Comparison of ENCODE assay signal across 18 cellular contexts in the genomic region with DNA sequence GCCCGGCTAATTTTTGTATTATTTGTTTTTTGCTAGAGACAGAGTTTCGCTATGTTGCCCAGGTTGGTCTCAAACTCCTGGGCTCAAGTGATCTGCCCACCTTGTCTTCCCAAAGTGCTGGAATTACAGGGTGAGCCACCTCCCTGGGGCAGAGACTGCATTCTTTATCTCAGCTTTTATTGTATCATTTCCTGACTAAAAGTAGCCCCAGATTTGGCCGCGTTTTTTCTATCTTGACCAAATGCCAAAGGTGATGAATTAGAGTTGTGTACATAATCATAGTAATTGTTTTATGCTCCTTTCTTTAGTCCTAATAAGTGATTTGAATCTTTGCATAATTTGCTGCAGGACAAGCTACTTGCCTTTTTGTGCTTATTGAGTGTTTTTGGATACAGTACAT. TPM values are rescaled to one million over a fixed set of nuclear protein-coding genes. Genes with fewer than 3 reads are reported as not detected.
DNase-seq lines count a peak whose midpoint lies in the region; ATAC-seq, FAIRE-seq and TF ChIP-seq lines count a peak whose summit lies in the region.
"Had no signal": no experiment of that assay in that cellular context is flagged by ENCODE, and none has a peak within 500 bp of the region (broad histone marks: within the 10 kb centered on the region; RNA-seq: fewer than 3 reads in every experiment).

No MANE protein-coding gene starts in this region.

- peaks cover 12% of the 10 kb centered on the region for H4K20me1 ChIP-seq in PC-3 (ENCODE audit: low read length)

- H3K9me3 ChIP-seq in right cardiac atrium (ENCODE audit: control insufficient read depth, low read length) (no peaks in the 10 kb centered on the region), PC-3 (ENCODE audit: low read length) (no peaks in the 10 kb centered on the region), small intestine (ENCODE audit: control insufficient read depth, low read depth) (no peaks in the 10 kb centered on the region)
- H3K9me3 ChIP-seq: HAP-1 had no signal

- DNase-seq in right cardiac atrium: no peak
- no peak for DNase-seq in cardiac septum (ENCODE audit: low spot score)
- DNase-seq in PC-3: peak; percentile 75
- DNase-seq in dermis blood vessel endothelial cell: peak; percentile 70
- peak; percentile 75 for DNase-seq in small intestine
- no peak for DNase-seq in NCI-H2081 treated with DMSO at 0.1 percent for 48 hours (lab: John Stamatoyannopoulos, UW)
- no peak for DNase-seq in T-helper 2 cell
- DNase-seq in activated CD4-positive, CD25-positive, alpha-beta regulatory T cell (lab: John Stamatoyannopoulos, UW): no peak
- DNase-seq: CD8-positive, alpha-beta memory T cell; NCI-H1417; NCI-H187; NCI-H510A treated with DMSO at 0.1 percent for 48 hours; NCI-H748 treated with DMSO at 0.1 percent for 48 hours; SHP77; SW 1271 had no signal

- intact Hi-C loops in right cardiac atrium (cut with DNase I): no loop called here
- intact Hi-C loops in cardiac septum (cut with DNase I): no loop called here
- intact Hi-C loops in PC-3 (cut with micrococcal nuclease): loop anchor here (5.0 kb wide), 2 partner anchors 259 to 609 kb away; a partner anchor contains a TSS

- ATAC-seq in right cardiac atrium: no peak
- ATAC-seq in PC-3: no peak

- CTCF ChIA-PET in PC-3 (lab: Charles Lee): no interaction called here

- BruUV-seq in PC-3 (replicated peaks; lab: Mats Ljungman, UMichigan): no TSS peak

- H3K27me3 ChIP-seq in right cardiac atrium (ENCODE audit: control insufficient read depth, insufficient read depth): no peaks in the 10 kb centered on the region
- H3K27me3 ChIP-seq in PC-3 (ENCODE audit: low read length): no peaks in the 10 kb centered on the region
- H3K27me3 ChIP-seq in small intestine (ENCODE audit: control insufficient read depth in 2 of 2, insufficient read depth in 2 of 2, low read length in 2 of 2): no peaks in the 10 kb centered on the region

- peak overlapping the region; percentile 24; the same call in 1 of the 2 replicates for H3K4me2 ChIP-seq in PC-3 (ENCODE audit: low read length)

- H2AFZ ChIP-seq in PC-3 (ENCODE audit: low read length): no peak overlapping the region

- no peaks in the 10 kb centered on the region for H3K9me2 ChIP-seq in PC-3 (replicated peaks; ENCODE audit: low read length)

- POLR2A ChIA-PET in PC-3 (lab: Charles Lee; ENCODE audit: unreplicated experiment): no interaction called here

- 52% methylated on average over 4 of the region's 4 CpGs for WGBS in right cardiac atrium
- 17 to 56% (median 24%) methylated on average over 4 of the region's 4 CpGs for WGBS in small intestine, 3 donors

- no peak overlapping the region for H3K4me3 ChIP-seq in right cardiac atrium (ENCODE audit: low read length)
- H3K4me3 ChIP-seq in PC-3 (ENCODE audit: low read length): no peak overlapping the region
- H3K4me3 ChIP-seq in small intestine (ENCODE audit: low read depth in 1 of 2, low read length in 2 of 2): no peak overlapping the region
- H3K4me3 ChIP-seq: HAP-1, SK-N-MC had no signal

- peaks cover 20% of the 10 kb centered on the region for H3K79me2 ChIP-seq in PC-3 (ENCODE audit: low read length)

- H3F3A ChIP-seq in PC-3 (ENCODE audit: low read length, unreplicated experiment): no peaks in the 10 kb centered on the region

- H3K4me1 ChIP-seq in right cardiac atrium (ENCODE audit: control insufficient read depth, insufficient read depth, low read length): no peaks in the 10 kb centered on the region
- peaks cover 41% of the 10 kb centered on the region for H3K4me1 ChIP-seq in PC-3 (ENCODE audit: insufficient read depth, low read length)
- peaks cover 0 to 2% of the 10 kb centered on the region in 2 donors for H3K4me1 ChIP-seq in small intestine (ENCODE audit: control insufficient read depth in 2 of 2, insufficient read depth in 1 of 2, low read depth in 1 of 2, low read length in 1 of 2)

- H3K36me3 ChIP-seq in PC-3 (ENCODE audit: low read depth, low read length): peaks cover 5% of the 10 kb centered on the region; the same call in 1 of the 2 replicates
- H3K36me3 ChIP-seq in small intestine (ENCODE audit: control insufficient read depth in 2 of 2, insufficient read depth in 2 of 2, low read length in 2 of 2): no peaks in the 10 kb centered on the region

- H3K27ac ChIP-seq in right cardiac atrium (ENCODE audit: low read length) (peak overlapping the region; percentile 21), PC-3 (ENCODE audit: low read length) (peak overlapping the region; percentile 49), small intestine (ENCODE audit: low read depth in 1 of 2, low read length in 1 of 2) (no peak overlapping the region)
- H3K27ac ChIP-seq: C4-2B, SK-N-MC had no signal

- FAIRE-seq in small intestine (lab: Jason Lieb, UNC): no peak

- no peak overlapping the region for H3K9ac ChIP-seq in PC-3 (ENCODE audit: low read length)

- TF ChIP-seq CTCF in PC-3 (conservative IDR thresholded peaks at IDR 0.05; ENCODE audit: low read depth, low read length): no peak

RNA-seq across cellular contexts. Expression of a gene that starts 3.1 kb away (rescaled TPM):
- total RNA-seq in right cardiac atrium: 10 to 100 TPM; 21.9 to 24.3 (median 22.8) TPM
- 10.1 TPM for polyA plus RNA-seq in right cardiac atrium
- total RNA-seq in cardiac septum: 25.8 TPM
- total RNA-seq in PC-3 (2014; rRNA removed): 16.3 and 18.4 TPM in 2 replicates
- total RNA-seq in dermis blood vessel endothelial cell: 11.9 and 14.4 TPM in 2 replicates
- polyA plus RNA-seq in small intestine: 10 to 100 TPM; 11.3 to 12.3 (median 11.7) TPM

Comparison
In these comparisons a context has a peak if more than half of its experiments do, and no peak if none do; other contexts are left out.
1. DNase-seq: peak in PC-3 (single experiment), dermis blood vessel endothelial cell (single experiment) and small intestine (single experiment); none in right cardiac atrium (0 of 3), cardiac septum (single experiment), NCI-H2081 treated with DMSO at 0.1 percent for 48 hours (single experiment), T-helper 2 cell (0 of 5) and activated CD4-positive, CD25-positive, alpha-beta regulatory T cell (0 of 4).
2. H3K27ac ChIP-seq: peak in right cardiac atrium (single experiment) and PC-3 (single experiment); none in small intestine (0 of 2).